ENCODE assay signal across 1 cellular context in genomic region chr19:3783660-3784584, GRCh38.
TF ChIP-seq lines count a peak whose summit lies in the region.

No MANE protein-coding gene starts in this region.

TF ChIP-seq in HepG2, 621 proteins besides CTCF, POLR2A, EP300 and RAD21 (continued from another document and continues in another):
- TF ChIP-seq, protein P1, sequence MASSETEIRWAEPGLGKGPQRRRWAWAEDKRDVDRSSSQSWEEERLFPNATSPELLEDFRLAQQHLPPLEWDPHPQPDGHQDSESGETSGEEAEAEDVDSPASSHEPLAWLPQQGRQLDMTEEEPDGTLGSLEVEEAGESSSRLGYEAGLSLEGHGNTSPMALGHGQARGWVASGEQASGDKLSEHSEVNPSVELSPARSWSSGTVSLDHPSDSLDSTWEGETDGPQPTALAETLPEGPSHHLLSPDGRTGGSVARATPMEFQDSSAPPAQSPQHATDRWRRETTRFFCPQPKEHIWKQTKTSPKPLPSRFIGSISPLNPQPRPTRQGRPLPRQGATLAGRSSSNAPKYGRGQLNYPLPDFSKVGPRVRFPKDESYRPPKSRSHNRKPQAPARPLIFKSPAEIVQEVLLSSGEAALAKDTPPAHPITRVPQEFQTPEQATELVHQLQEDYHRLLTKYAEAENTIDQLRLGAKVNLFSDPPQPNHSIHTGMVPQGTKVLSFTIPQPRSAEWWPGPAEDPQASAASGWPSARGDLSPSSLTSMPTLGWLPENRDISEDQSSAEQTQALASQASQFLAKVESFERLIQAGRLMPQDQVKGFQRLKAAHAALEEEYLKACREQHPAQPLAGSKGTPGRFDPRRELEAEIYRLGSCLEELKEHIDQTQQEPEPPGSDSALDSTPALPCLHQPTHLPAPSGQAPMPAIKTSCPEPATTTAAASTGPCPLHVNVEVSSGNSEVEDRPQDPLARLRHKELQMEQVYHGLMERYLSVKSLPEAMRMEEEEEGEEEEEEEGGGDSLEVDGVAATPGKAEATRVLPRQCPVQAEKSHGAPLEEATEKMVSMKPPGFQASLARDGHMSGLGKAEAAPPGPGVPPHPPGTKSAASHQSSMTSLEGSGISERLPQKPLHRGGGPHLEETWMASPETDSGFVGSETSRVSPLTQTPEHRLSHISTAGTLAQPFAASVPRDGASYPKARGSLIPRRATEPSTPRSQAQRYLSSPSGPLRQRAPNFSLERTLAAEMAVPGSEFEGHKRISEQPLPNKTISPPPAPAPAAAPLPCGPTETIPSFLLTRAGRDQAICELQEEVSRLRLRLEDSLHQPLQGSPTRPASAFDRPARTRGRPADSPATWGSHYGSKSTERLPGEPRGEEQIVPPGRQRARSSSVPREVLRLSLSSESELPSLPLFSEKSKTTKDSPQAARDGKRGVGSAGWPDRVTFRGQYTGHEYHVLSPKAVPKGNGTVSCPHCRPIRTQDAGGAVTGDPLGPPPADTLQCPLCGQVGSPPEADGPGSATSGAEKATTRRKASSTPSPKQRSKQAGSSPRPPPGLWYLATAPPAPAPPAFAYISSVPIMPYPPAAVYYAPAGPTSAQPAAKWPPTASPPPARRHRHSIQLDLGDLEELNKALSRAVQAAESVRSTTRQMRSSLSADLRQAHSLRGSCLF (CRISPR knock-in tag; IDR thresholded peaks at IDR 0.05; ENCODE audit: borderline replicate concordance): no peak
- TF ChIP-seq AGO1 (IDR thresholded peaks at IDR 0.05; ENCODE audit: low read depth, low read length, poor library complexity, severe bottlenecking): no peak
- peak; percentile 52; the same call in 1 of the 2 replicates for TF ChIP-seq NFKB2 (CRISPR knock-in tag; IDR thresholded peaks at IDR 0.05; ENCODE audit: borderline replicate concordance)
- no peak for TF ChIP-seq CHCHD3 (CRISPR knock-in tag; IDR thresholded peaks at IDR 0.05)
- TF ChIP-seq ZNF550 (CRISPR knock-in tag; IDR thresholded peaks at IDR 0.05; ENCODE audit: borderline replicate concordance): no peak
- no peak for TF ChIP-seq ARHGAP35 (CRISPR knock-in tag; IDR thresholded peaks at IDR 0.05; ENCODE audit: borderline replicate concordance)
- TF ChIP-seq, protein P2, sequence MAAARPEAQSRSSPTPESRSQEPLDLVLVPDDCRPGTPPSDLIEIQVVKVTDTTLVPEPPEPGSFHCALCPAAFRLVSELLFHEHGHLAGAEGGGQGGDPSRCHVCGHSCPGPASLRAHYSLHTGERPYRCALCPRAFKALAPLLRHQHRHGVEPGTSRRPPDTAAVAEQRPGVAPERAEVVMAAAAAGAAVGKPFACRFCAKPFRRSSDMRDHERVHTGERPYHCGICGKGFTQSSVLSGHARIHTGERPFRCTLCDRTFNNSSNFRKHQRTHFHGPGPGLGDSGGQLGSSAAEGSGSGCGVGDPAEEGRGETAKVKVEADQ (CRISPR knock-in tag; IDR thresholded peaks at IDR 0.05; ENCODE audit: borderline replicate concordance): no peak
- TF ChIP-seq IKZF4 (CRISPR knock-in tag; IDR thresholded peaks at IDR 0.05; ENCODE audit: borderline replicate concordance, low read depth, not compliant biosample characterization): no peak
- TF ChIP-seq, protein P3, sequence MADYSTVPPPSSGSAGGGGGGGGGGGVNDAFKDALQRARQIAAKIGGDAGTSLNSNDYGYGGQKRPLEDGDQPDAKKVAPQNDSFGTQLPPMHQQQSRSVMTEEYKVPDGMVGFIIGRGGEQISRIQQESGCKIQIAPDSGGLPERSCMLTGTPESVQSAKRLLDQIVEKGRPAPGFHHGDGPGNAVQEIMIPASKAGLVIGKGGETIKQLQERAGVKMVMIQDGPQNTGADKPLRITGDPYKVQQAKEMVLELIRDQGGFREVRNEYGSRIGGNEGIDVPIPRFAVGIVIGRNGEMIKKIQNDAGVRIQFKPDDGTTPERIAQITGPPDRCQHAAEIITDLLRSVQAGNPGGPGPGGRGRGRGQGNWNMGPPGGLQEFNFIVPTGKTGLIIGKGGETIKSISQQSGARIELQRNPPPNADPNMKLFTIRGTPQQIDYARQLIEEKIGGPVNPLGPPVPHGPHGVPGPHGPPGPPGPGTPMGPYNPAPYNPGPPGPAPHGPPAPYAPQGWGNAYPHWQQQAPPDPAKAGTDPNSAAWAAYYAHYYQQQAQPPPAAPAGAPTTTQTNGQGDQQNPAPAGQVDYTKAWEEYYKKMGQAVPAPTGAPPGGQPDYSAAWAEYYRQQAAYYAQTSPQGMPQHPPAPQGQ (CRISPR knock-in tag; IDR thresholded peaks at IDR 0.05; ENCODE audit: borderline replicate concordance): no peak
- TF ChIP-seq DPF2 (CRISPR knock-in tag; IDR thresholded peaks at IDR 0.05; ENCODE audit: borderline replicate concordance, low read depth): no peak
- no peak for TF ChIP-seq ATAD3A (CRISPR knock-in tag; IDR thresholded peaks at IDR 0.05)
- no peak for TF ChIP-seq ZFP37 (CRISPR knock-in tag; IDR thresholded peaks at IDR 0.05; ENCODE audit: borderline replicate concordance)
- TF ChIP-seq TMF1 (CRISPR knock-in tag; IDR thresholded peaks at IDR 0.05; ENCODE audit: low read depth): no peak
- TF ChIP-seq ZFAT (CRISPR knock-in tag; conservative IDR thresholded peaks at IDR 0.05): no peak
- no peak for TF ChIP-seq MAFK (conservative IDR thresholded peaks at IDR 0.05 in 1 of 2, IDR thresholded peaks at IDR 0.05 in 1 of 2; ENCODE audit: low read length in 2 of 2)
- TF ChIP-seq JUN (CRISPR knock-in tag; IDR thresholded peaks at IDR 0.05): no peak
- no peak for TF ChIP-seq FLYWCH1 (CRISPR knock-in tag; IDR thresholded peaks at IDR 0.05)
- 0 out of 2 replicates have a peak, but pooled peaks have one; percentile 12 for TF ChIP-seq ZNF770 (CRISPR knock-in tag; IDR thresholded peaks at IDR 0.05)
- TF ChIP-seq ZNF101 (CRISPR knock-in tag; IDR thresholded peaks at IDR 0.05; ENCODE audit: borderline replicate concordance, low read depth): no peak
- no peak for TF ChIP-seq KDM6A (CRISPR knock-in tag; IDR thresholded peaks at IDR 0.05; ENCODE audit: low read depth)
- TF ChIP-seq, protein P4, sequence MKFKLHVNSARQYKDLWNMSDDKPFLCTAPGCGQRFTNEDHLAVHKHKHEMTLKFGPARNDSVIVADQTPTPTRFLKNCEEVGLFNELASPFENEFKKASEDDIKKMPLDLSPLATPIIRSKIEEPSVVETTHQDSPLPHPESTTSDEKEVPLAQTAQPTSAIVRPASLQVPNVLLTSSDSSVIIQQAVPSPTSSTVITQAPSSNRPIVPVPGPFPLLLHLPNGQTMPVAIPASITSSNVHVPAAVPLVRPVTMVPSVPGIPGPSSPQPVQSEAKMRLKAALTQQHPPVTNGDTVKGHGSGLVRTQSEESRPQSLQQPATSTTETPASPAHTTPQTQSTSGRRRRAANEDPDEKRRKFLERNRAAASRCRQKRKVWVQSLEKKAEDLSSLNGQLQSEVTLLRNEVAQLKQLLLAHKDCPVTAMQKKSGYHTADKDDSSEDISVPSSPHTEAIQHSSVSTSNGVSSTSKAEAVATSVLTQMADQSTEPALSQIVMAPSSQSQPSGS (CRISPR knock-in tag; IDR thresholded peaks at IDR 0.05): 0 out of 2 replicates have a peak, but pooled peaks have one; percentile 30
- TF ChIP-seq MATR3 (CRISPR knock-in tag; IDR thresholded peaks at IDR 0.05): no peak
- TF ChIP-seq BORCS8-MEF2B (CRISPR knock-in tag; IDR thresholded peaks at IDR 0.05): no peak
- no peak for TF ChIP-seq ZNF224 (CRISPR knock-in tag; IDR thresholded peaks at IDR 0.05)
- TF ChIP-seq BHLHE40 (IDR thresholded peaks at IDR 0.05; ENCODE audit: low read length): 0 out of 2 replicates have a peak, but pooled peaks have one; percentile 38
- no peak for TF ChIP-seq CENPX (CRISPR knock-in tag; IDR thresholded peaks at IDR 0.05)
- peak; percentile 54 for TF ChIP-seq ZNF781 (CRISPR knock-in tag; IDR thresholded peaks at IDR 0.05; ENCODE audit: borderline replicate concordance, not compliant biosample characterization)
- no peak for TF ChIP-seq ZNF782 (CRISPR knock-in tag; IDR thresholded peaks at IDR 0.05; ENCODE audit: borderline replicate concordance)
- TF ChIP-seq ZNF234 (CRISPR knock-in tag; conservative IDR thresholded peaks at IDR 0.05): no peak
- TF ChIP-seq CBX2 (IDR thresholded peaks at IDR 0.05; ENCODE audit: low read depth, low read length): no peak
- no peak for TF ChIP-seq CBX2 (CRISPR knock-in tag; IDR thresholded peaks at IDR 0.05; ENCODE audit: low read depth)
- TF ChIP-seq ZFP82 (CRISPR knock-in tag; IDR thresholded peaks at IDR 0.05; ENCODE audit: borderline replicate concordance): no peak
- TF ChIP-seq, protein P5, sequence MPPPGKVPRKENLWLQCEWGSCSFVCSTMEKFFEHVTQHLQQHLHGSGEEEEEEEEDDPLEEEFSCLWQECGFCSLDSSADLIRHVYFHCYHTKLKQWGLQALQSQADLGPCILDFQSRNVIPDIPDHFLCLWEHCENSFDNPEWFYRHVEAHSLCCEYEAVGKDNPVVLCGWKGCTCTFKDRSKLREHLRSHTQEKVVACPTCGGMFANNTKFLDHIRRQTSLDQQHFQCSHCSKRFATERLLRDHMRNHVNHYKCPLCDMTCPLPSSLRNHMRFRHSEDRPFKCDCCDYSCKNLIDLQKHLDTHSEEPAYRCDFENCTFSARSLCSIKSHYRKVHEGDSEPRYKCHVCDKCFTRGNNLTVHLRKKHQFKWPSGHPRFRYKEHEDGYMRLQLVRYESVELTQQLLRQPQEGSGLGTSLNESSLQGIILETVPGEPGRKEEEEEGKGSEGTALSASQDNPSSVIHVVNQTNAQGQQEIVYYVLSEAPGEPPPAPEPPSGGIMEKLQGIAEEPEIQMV (CRISPR knock-in tag; IDR thresholded peaks at IDR 0.05; ENCODE audit: low read depth): no peak
- TF ChIP-seq ZSCAN22 (CRISPR knock-in tag; IDR thresholded peaks at IDR 0.05): no peak
- TF ChIP-seq ZNF607 (CRISPR knock-in tag; IDR thresholded peaks at IDR 0.05; ENCODE audit: borderline replicate concordance): no peak
- peak; percentile 27 for TF ChIP-seq HNRNPLL (IDR thresholded peaks at IDR 0.05; ENCODE audit: low read depth, low read length, poor library complexity, severe bottlenecking)
- no peak for TF ChIP-seq REL (CRISPR knock-in tag; conservative IDR thresholded peaks at IDR 0.05)
- no peak for TF ChIP-seq ZNF562 (CRISPR knock-in tag; IDR thresholded peaks at IDR 0.05; ENCODE audit: borderline replicate concordance)
- TF ChIP-seq, protein P6, sequence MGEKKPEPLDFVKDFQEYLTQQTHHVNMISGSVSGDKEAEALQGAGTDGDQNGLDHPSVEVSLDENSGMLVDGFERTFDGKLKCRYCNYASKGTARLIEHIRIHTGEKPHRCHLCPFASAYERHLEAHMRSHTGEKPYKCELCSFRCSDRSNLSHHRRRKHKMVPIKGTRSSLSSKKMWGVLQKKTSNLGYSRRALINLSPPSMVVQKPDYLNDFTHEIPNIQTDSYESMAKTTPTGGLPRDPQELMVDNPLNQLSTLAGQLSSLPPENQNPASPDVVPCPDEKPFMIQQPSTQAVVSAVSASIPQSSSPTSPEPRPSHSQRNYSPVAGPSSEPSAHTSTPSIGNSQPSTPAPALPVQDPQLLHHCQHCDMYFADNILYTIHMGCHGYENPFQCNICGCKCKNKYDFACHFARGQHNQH (CRISPR knock-in tag; IDR thresholded peaks at IDR 0.05): no peak
- peak; percentile 42 for TF ChIP-seq THAP11 (CRISPR knock-in tag; IDR thresholded peaks at IDR 0.05)
- no peak for TF ChIP-seq ZNF839 (CRISPR knock-in tag; IDR thresholded peaks at IDR 0.05; ENCODE audit: borderline replicate concordance)
- TF ChIP-seq ZNF740 (CRISPR knock-in tag; IDR thresholded peaks at IDR 0.05): no peak
- TF ChIP-seq MEF2D (CRISPR knock-in tag; IDR thresholded peaks at IDR 0.05): no peak
- TF ChIP-seq ZIK1 (CRISPR knock-in tag; IDR thresholded peaks at IDR 0.05; ENCODE audit: borderline replicate concordance, low read depth): no peak
- peak; percentile 57 for TF ChIP-seq PITX1 (CRISPR knock-in tag; IDR thresholded peaks at IDR 0.05)
- TF ChIP-seq ZNF761 (CRISPR knock-in tag; conservative IDR thresholded peaks at IDR 0.05): no peak
- TF ChIP-seq, protein P7, sequence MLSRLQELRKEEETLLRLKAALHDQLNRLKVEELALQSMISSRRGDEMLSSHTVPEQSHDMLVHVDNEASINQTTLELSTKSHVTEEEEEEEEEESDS (CRISPR knock-in tag; IDR thresholded peaks at IDR 0.05; ENCODE audit: borderline replicate concordance): no peak
- no peak for TF ChIP-seq FOXA3 (CRISPR knock-in tag; IDR thresholded peaks at IDR 0.05)
- TF ChIP-seq RBM22 (optimal IDR thresholded peaks at IDR 0.05; ENCODE audit: low read length): no peak
- TF ChIP-seq KMT2A (CRISPR knock-in tag; IDR thresholded peaks at IDR 0.05): no peak
- no peak for TF ChIP-seq ZNF274 (CRISPR knock-in tag; IDR thresholded peaks at IDR 0.05)
- TF ChIP-seq ZBTB3 (CRISPR knock-in tag; IDR thresholded peaks at IDR 0.05; ENCODE audit: borderline replicate concordance, low read depth): no peak
